10 cellular contexts compared by ENCODE assay signal in genomic region chr12:30622509-30622908, GRCh38.
DNase-seq lines count a peak whose midpoint lies in the region; ATAC-seq, FAIRE-seq and TF ChIP-seq lines count a peak whose summit lies in the region.
"Had no signal": no experiment of that assay in that cellular context is flagged by ENCODE, and none has a peak within 500 bp of the region (broad histone marks: within the 10 kb centered on the region; RNA-seq: fewer than 3 reads in every experiment).

No MANE protein-coding gene starts in this region.

- peaks cover 5% of the 10 kb centered on the region for H3K36me3 Mint-ChIP-seq in activated CD4-positive, alpha-beta memory T cell treated with anti-CD3 and anti-CD28 coated beads for 36 hours
- H3K36me3 Mint-ChIP-seq in activated CD4-positive, alpha-beta memory T cell treated with anti-CD3 and anti-CD28 coated beads, Interleukin-2, amount 10 ng/mL, durations not matched to agents 7 days and 5 days (ENCODE audit: low read depth): peaks cover 2% of the 10 kb centered on the region

- peaks cover 7% of the 10 kb centered on the region for H3K4me1 Mint-ChIP-seq in activated CD4-positive, alpha-beta memory T cell treated with anti-CD3 and anti-CD28 coated beads for 36 hours (ENCODE audit: low read depth)
- H3K4me1 Mint-ChIP-seq in activated CD4-positive, alpha-beta memory T cell treated with anti-CD3 and anti-CD28 coated beads, Interleukin-2, amount 10 ng/mL, durations not matched to agents 7 days and 5 days: peaks cover 7% of the 10 kb centered on the region

- H3K36me3 ChIP-seq in vagina: no peaks in the 10 kb centered on the region

- H3K4me3 ChIP-seq in skeletal muscle cell (ENCODE audit: low read depth, low read length) (no peak overlapping the region), vagina (no peak overlapping the region)

- peak; percentile 12 for DNase-seq in activated CD4-positive, alpha-beta memory T cell treated with anti-CD3 and anti-CD28 coated beads for 36 hours
- DNase-seq in activated CD4-positive, alpha-beta memory T cell treated with anti-CD3 and anti-CD28 coated beads, Interleukin-2, amount 10 ng/mL, durations not matched to agents 7 days and 5 days: no peak
- peak; percentile 84 for DNase-seq in MV-4-11 (lab: John Stamatoyannopoulos, UW)
- peak; percentile 25 for DNase-seq in skeletal muscle cell (ENCODE audit: low read depth)
- DNase-seq in HTR-8/SVneo (ENCODE audit: insufficient read length, low spot score): no peak
- DNase-seq in vagina (ENCODE audit: extremely low spot score in 2 of 2): no peak
- DNase-seq in 8988T: no peak

- no peak for TF ChIP-seq POLR2A in vagina (IDR thresholded peaks at IDR 0.05)

- no peaks in the 10 kb centered on the region for H3K4me1 ChIP-seq in vagina

- no peak overlapping the region for H3K27ac Mint-ChIP-seq in activated CD4-positive, alpha-beta memory T cell treated with anti-CD3 and anti-CD28 coated beads for 36 hours
- no peak overlapping the region for H3K27ac Mint-ChIP-seq in activated CD4-positive, alpha-beta memory T cell treated with anti-CD3 and anti-CD28 coated beads, Interleukin-2, amount 10 ng/mL, durations not matched to agents 7 days and 5 days

- H3K9me3 Mint-ChIP-seq in activated CD4-positive, alpha-beta memory T cell treated with anti-CD3 and anti-CD28 coated beads for 36 hours: no peaks in the 10 kb centered on the region
- H3K9me3 Mint-ChIP-seq in activated CD4-positive, alpha-beta memory T cell treated with anti-CD3 and anti-CD28 coated beads, Interleukin-2, amount 10 ng/mL, durations not matched to agents 7 days and 5 days: no peaks in the 10 kb centered on the region

- no peaks in the 10 kb centered on the region for H3K27me3 ChIP-seq in vagina

- no peak for TF ChIP-seq CTCF in vagina (IDR thresholded peaks at IDR 0.05)

- POLR2A ChIA-PET in activated CD4-positive, alpha-beta memory T cell treated with anti-CD3 and anti-CD28 coated beads for 36 hours (lab: Charles Lee): no interaction called here
- POLR2A ChIA-PET in activated CD4-positive, alpha-beta memory T cell treated with anti-CD3 and anti-CD28 coated beads, Interleukin-2, amount 10 ng/mL, durations not matched to agents 7 days and 5 days (lab: Charles Lee): no interaction called here

- intact Hi-C loops in activated CD4-positive, alpha-beta memory T cell treated with anti-CD3 and anti-CD28 coated beads for 36 hours (cut with micrococcal nuclease): no loop called here
- intact Hi-C loops in vagina (cut with DNase I): no loop called here

- CTCF ChIA-PET in activated CD4-positive, alpha-beta memory T cell treated with anti-CD3 and anti-CD28 coated beads for 36 hours (lab: Charles Lee): interaction anchor here (0.7 to 0.8 kb wide), 3 partner anchors 73 to 1102 kb away, joined by 3 read pairs; partner anchors contain the start of gene IPO8
- CTCF ChIA-PET in activated CD4-positive, alpha-beta memory T cell treated with anti-CD3 and anti-CD28 coated beads, Interleukin-2, amount 10 ng/mL, durations not matched to agents 7 days and 5 days (lab: Charles Lee): interaction anchor here (0.6 kb wide), 1 partner anchor 20 kb away, joined by 3 read pairs; no protein-coding TSS in a partner anchor

- H3K4me3 Mint-ChIP-seq in activated CD4-positive, alpha-beta memory T cell treated with anti-CD3 and anti-CD28 coated beads for 36 hours: no peak overlapping the region
- H3K4me3 Mint-ChIP-seq in activated CD4-positive, alpha-beta memory T cell treated with anti-CD3 and anti-CD28 coated beads, Interleukin-2, amount 10 ng/mL, durations not matched to agents 7 days and 5 days: no peak overlapping the region

- no peak for FAIRE-seq in HTR-8/SVneo (lab: Jason Lieb, UNC)
- FAIRE-seq: colon had no signal

- no peaks in the 10 kb centered on the region for H3K27me3 Mint-ChIP-seq in activated CD4-positive, alpha-beta memory T cell treated with anti-CD3 and anti-CD28 coated beads for 36 hours
- H3K27me3 Mint-ChIP-seq in activated CD4-positive, alpha-beta memory T cell treated with anti-CD3 and anti-CD28 coated beads, Interleukin-2, amount 10 ng/mL, durations not matched to agents 7 days and 5 days: no peaks in the 10 kb centered on the region

- H3K27ac ChIP-seq in vagina: no peak overlapping the region
- H3K27ac ChIP-seq: HL-60 had no signal

- peak; percentile 80 for ATAC-seq in HG02642 (IDR thresholded peaks at IDR 0.05; ENCODE audit: poor library complexity, unreplicated experiment)

- H3K9me3 ChIP-seq in vagina: no peaks in the 10 kb centered on the region

Comparison
In these comparisons a context has a peak if more than half of its experiments do, and no peak if none do; other contexts are left out.
1. DNase-seq: peak in activated CD4-positive, alpha-beta memory T cell treated with anti-CD3 and anti-CD28 coated beads for 36 hours (single experiment), MV-4-11 (single experiment) and skeletal muscle cell (single experiment); none in activated CD4-positive, alpha-beta memory T cell treated with anti-CD3 and anti-CD28 coated beads, Interleukin-2, amount 10 ng/mL, durations not matched to agents 7 days and 5 days (single experiment), HTR-8/SVneo (single experiment), vagina (0 of 2) and 8988T (single experiment).